In the genomic region with DNA sequence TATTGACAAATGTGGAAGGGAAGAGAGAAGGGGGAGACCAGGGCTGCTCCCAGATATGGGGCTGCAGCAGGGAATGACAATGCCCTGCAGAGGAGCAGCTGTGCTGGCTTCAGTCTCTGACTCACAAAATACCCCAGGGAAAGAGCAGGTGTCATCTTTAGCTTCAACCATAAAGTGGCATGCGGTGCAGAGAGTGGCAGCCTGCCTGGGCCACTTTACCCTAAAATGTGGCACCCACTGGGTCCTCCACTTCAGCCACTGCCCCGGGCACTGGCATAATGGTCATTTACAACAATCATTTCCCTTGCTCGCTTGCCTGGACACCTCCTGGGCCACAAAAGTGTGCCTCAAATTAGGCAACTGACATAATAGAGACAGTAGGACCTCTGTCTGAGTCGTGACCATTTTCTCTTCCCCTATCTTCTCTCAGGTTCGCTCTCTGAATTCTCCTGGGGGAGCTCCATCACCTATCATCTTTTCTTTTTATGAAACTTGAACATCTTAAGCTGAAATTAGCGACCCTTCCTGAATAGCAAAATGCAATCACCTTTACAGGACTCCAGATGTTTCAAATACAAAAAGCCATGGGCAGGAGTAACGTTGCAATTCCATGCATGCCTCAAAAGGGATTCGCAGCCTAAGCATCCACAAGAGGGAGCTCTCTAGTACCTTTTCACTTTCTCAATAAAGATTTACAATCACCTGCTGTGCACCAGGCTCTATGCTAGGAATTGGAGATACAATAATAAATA, we compare ENCODE assay signal across 9 cellular contexts.
A peak's percentile ranks its signal among the peaks of the same experiment; 100 is the strongest.
DNase-seq lines count a peak whose midpoint lies in the region; ATAC-seq and TF ChIP-seq lines count a peak whose summit lies in the region.
"Had no signal": no experiment of that assay in that cellular context is flagged by ENCODE, and none has a peak within 500 bp of the region (broad histone marks: within the 10 kb centered on the region; RNA-seq: fewer than 3 reads in every experiment).

No MANE protein-coding gene starts in this region.

- no peak overlapping the region for H3K4me3 ChIP-seq in BLaER1
- no peak overlapping the region for H3K4me3 ChIP-seq in osteoblast (ENCODE audit: insufficient read depth, low read length)
- H3K4me3 ChIP-seq: skin epidermis had no signal

- H3K27me3 ChIP-seq in BLaER1 (no peaks in the 10 kb centered on the region), osteoblast (ENCODE audit: insufficient read depth, low read length) (peaks cover 3% of the 10 kb centered on the region)

- H3K9ac ChIP-seq in BLaER1, result no peak overlapping the region

- peak; percentile 45 for DNase-seq in GM13977 (ENCODE audit: low spot score)
- peak; percentile 42 for DNase-seq in NCI-H1105 (lab: John Stamatoyannopoulos, UW)
- DNase-seq in SKM-1 treated with dmso at 0.1 percent for 144 hours (lab: John Stamatoyannopoulos, UW; ENCODE audit: unreplicated experiment), result peak; percentile 9
- no peak for DNase-seq in osteoblast (ENCODE audit: insufficient read length, low spot score, missing footprints)
- no peak for DNase-seq in NK-92 treated with Interleukin-12 subunit alpha and Interleukin-12 subunit beta, amount 100 ng/mL, for 24 hours (lab: John Stamatoyannopoulos, UW)

- no peaks in the 10 kb centered on the region for H4K20me1 ChIP-seq in BLaER1
- H4K20me1 ChIP-seq in osteoblast (ENCODE audit: insufficient read depth, low read length), result no peaks in the 10 kb centered on the region

- H3K79me2 ChIP-seq in osteoblast (ENCODE audit: insufficient read depth, low read length), result no peaks in the 10 kb centered on the region

- TF ChIP-seq CTCF in GM13977 (IDR thresholded peaks at IDR 0.05; ENCODE audit: extremely low read depth, insufficient read depth, missing control alignments) (peak; percentile 80), osteoblast (IDR thresholded peaks at IDR 0.05; ENCODE audit: extremely low read depth, low read depth, low read length) (peak; percentile 79)

- H2AFZ ChIP-seq in osteoblast (ENCODE audit: low read length), result no peak overlapping the region

- H3K4me2 ChIP-seq in BLaER1 (peak overlapping the region; percentile 17; the same call in 1 of the 2 replicates), osteoblast (ENCODE audit: insufficient read depth, low read length) (no peak overlapping the region)

- H3K9me3 ChIP-seq in BLaER1, result no peaks in the 10 kb centered on the region
- H3K9me3 ChIP-seq in osteoblast (ENCODE audit: low read depth, low read length), result no peaks in the 10 kb centered on the region

- in situ Hi-C loops in GM13977 (cut with MboI; ENCODE audit: low pct_unique_long_range_greater_than_20kb, low sequenced_read_pairs, unreplicated experiment), result no loop called here

- H3K4me1 ChIP-seq in BLaER1 (peaks cover 6% of the 10 kb centered on the region; the same call in 1 of the 2 replicates), osteoblast (ENCODE audit: insufficient read depth, low read length) (no peaks in the 10 kb centered on the region)

- H3K27ac ChIP-seq in BLaER1 (no peak overlapping the region), osteoblast (ENCODE audit: low read depth, low read length) (no peak overlapping the region)
- H3K27ac ChIP-seq: skin epidermis had no signal

- ATAC-seq in HG02870 (IDR thresholded peaks at IDR 0.05; ENCODE audit: unreplicated experiment) (peak; percentile 74), esophagus mucosa (peak; percentile 74)

- no peaks in the 10 kb centered on the region for H3K36me3 ChIP-seq in BLaER1
- no peaks in the 10 kb centered on the region for H3K36me3 ChIP-seq in osteoblast (ENCODE audit: insufficient read depth, low read length)

Comparison
In these comparisons a context has a peak if more than half of its experiments do, and no peak if none do; other contexts are left out.
1. DNase-seq: peak in GM13977 (single experiment), NCI-H1105 (single experiment) and SKM-1 treated with dmso at 0.1 percent for 144 hours (single experiment); none in osteoblast (single experiment) and NK-92 treated with Interleukin-12 subunit alpha and Interleukin-12 subunit beta, amount 100 ng/mL, for 24 hours (single experiment).